In genomic region chr2:61705625-61706024, GRCh38 we compare ENCODE assay signal across 15 cellular contexts.
"Had no signal": no experiment of that assay in that cellular context is flagged by ENCODE, and none has a peak within 500 bp of the region (broad histone marks: within the 10 kb centered on the region; RNA-seq: fewer than 3 reads in every experiment).

No MANE protein-coding gene starts in this region.

- H2AFZ ChIP-seq: hepatocyte had no signal

- H3K27me3 ChIP-seq: hepatocyte had no signal

- H3K27ac ChIP-seq: hepatocyte had no signal

- ATAC-seq: left ventricle myocardium superior; natural killer cell; stimulated activated naive CD8-positive, alpha-beta T cell treated with anti-CD3 and anti-CD28 coated beads, Interleukin-15, Interleukin-2, amounts not matched to agents 100 U/mL and 50 U/mL, for 24 hours had no signal

- H3K4me2 ChIP-seq: hepatocyte had no signal

- H3K4me3 ChIP-seq: hepatocyte had no signal

- H3K4me3 Mint-ChIP-seq: activated CD4-positive, alpha-beta T cell treated with anti-CD3 and anti-CD28 coated beads, Interleukin-2, amount 10 ng/mL, durations not matched to agents 24 days and 14 days; activated naive CD8-positive, alpha-beta T cell; memory B cell; natural killer cell; type B pancreatic cell had no signal

- H3K27me3 Mint-ChIP-seq: activated naive CD8-positive, alpha-beta T cell; memory B cell; type B pancreatic cell had no signal

- H3K27ac Mint-ChIP-seq: activated CD4-positive, alpha-beta T cell treated with anti-CD3 and anti-CD28 coated beads, Interleukin-2, amount 10 ng/mL, durations not matched to agents 24 days and 14 days; activated naive CD8-positive, alpha-beta T cell; memory B cell; natural killer cell; type B pancreatic cell had no signal

- H3K4me1 Mint-ChIP-seq: natural killer cell had no signal

- H3K79me2 ChIP-seq: hepatocyte had no signal

- DNase-seq: activated CD4-positive, alpha-beta T cell treated with anti-CD3 and anti-CD28 coated beads, Interleukin-2, amount 10 ng/mL, durations not matched to agents 24 days and 14 days; activated CD4-positive, CD25-positive, alpha-beta regulatory T cell; activated CD8-positive, alpha-beta memory T cell treated with anti-CD3 and anti-CD28 coated beads, Interleukin-2, amount 50 U/mL, for 48 hours; activated gamma-delta T cell treated with Interleukin-2 at 50 U/mL for 16 hours; amniotic stem cell; erythroblast; kidney; left ventricle myocardium superior; natural killer cell; posterior cingulate gyrus; stimulated activated naive CD8-positive, alpha-beta T cell treated with anti-CD3 and anti-CD28 coated beads, Interleukin-15, Interleukin-2, amounts not matched to agents 100 U/mL and 50 U/mL, for 24 hours had no signal

- H3K36me3 Mint-ChIP-seq: activated naive CD8-positive, alpha-beta T cell; natural killer cell; type B pancreatic cell had no signal

- H3K9me3 Mint-ChIP-seq: activated CD4-positive, alpha-beta T cell treated with anti-CD3 and anti-CD28 coated beads, Interleukin-2, amount 10 ng/mL, durations not matched to agents 24 days and 14 days; memory B cell; natural killer cell; type B pancreatic cell had no signal
